17 cellular contexts compared by ENCODE assay signal in the genomic region with DNA sequence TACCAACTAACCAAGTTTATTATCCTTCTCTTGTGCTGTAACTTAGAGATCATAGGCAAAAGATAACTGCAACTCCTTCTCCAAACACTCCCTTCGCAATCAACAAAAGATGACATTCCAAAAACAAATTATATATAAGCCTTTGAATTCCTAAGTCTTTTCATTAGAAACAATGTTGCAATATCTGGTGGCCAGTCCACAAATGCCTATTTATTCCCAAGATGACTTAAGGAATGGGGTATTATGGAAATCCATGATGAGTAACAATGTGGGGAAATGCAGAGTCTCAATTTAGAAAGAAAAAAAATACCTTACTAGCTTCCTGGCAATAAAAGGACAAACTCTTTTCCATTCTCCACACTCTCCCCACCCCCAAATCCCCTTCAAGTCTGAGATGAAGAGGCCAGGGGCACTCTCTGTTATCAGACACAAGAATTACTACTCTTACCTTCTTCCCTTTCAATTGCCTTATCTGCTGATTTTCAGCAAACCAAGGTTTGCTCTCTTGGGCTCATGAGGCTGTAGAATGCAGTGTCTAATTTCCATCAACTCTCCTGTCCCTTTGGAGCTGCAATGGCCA. TPM values are rescaled to one million over a fixed set of nuclear protein-coding genes. Genes with fewer than 3 reads are reported as not detected.
DNase-seq lines count a peak whose midpoint lies in the region; ATAC-seq and TF ChIP-seq lines count a peak whose summit lies in the region.
"Had no signal": no experiment of that assay in that cellular context is flagged by ENCODE, and none has a peak within 500 bp of the region (broad histone marks: within the 10 kb centered on the region; RNA-seq: fewer than 3 reads in every experiment).

No MANE protein-coding gene starts in this region.

- ATAC-seq in HG02981 (IDR thresholded peaks at IDR 0.05; ENCODE audit: unreplicated experiment) (no peak), HG03457 (IDR thresholded peaks at IDR 0.05; ENCODE audit: unreplicated experiment) (no peak), GM18505 (IDR thresholded peaks at IDR 0.05; ENCODE audit: unreplicated experiment) (no peak)

- H3K27me3 ChIP-seq in H7 (ENCODE audit: control insufficient read depth, insufficient read depth, low read length) = no peaks in the 10 kb centered on the region
- H3K27me3 ChIP-seq: BLaER1 treated with 17β-estradiol and CSF1 and Interleukin-3, amounts not matched to agents 10 nM and 100 nM had no signal

- H3K4me3 ChIP-seq in H7 (ENCODE audit: insufficient read depth, low read depth, low read length) = no peak overlapping the region
- H3K4me3 ChIP-seq: BLaER1 treated with 17β-estradiol and CSF1 and Interleukin-3, amounts not matched to agents 10 nM and 100 nM; skin epidermis had no signal

- H3K36me3 ChIP-seq in H7 (replicated peaks; ENCODE audit: control insufficient read depth, insufficient read depth, low read length) = no peaks in the 10 kb centered on the region

- TF ChIP-seq POLR2A in GM18505 (IDR thresholded peaks at IDR 0.05; ENCODE audit: borderline replicate concordance, extremely low read depth, insufficient read depth, insufficient read length) = no peak

- DNase-seq in AG20443 (ENCODE audit: low spot score) = peak; percentile 68
- peak; percentile 4 for DNase-seq in RPMI7951 (ENCODE audit: low read depth)
- peak; percentile 77 for DNase-seq in fibroblast of gingiva (ENCODE audit: low read depth)
- peak; percentile 85 for DNase-seq in renal cortical epithelial cell (ENCODE audit: low read depth)
- no peak for DNase-seq in H7
- DNase-seq: activated CD4-positive, CD25-positive, alpha-beta regulatory T cell treated with anti-CD3 and anti-CD28 coated beads, Interleukin-2, amount 50 U/mL, for 72 hours; activated T-cell treated with anti-CD3 and anti-CD28 coated beads for 4 hours; DND-41; MV-4-11; NCI-H2107; NCI-H774; T-helper 2 cell had no signal

RNA-seq across cellular contexts. Expression of gene BTBD9, which starts 27.3 kb away (rescaled TPM):
- 2.8 and 3.4 TPM in 2 replicates for total RNA-seq in RPMI7951 (2014; rRNA removed; shearing (Covaris generic))
- 11.8 and 18.8 TPM in 2 replicates for total RNA-seq in renal cortical epithelial cell
- total RNA-seq in H7 (2014; rRNA removed; shearing (Covaris generic)) = 5.0 and 6.1 TPM in 2 replicates
